9 cellular contexts compared by ENCODE assay signal in the genomic region with DNA sequence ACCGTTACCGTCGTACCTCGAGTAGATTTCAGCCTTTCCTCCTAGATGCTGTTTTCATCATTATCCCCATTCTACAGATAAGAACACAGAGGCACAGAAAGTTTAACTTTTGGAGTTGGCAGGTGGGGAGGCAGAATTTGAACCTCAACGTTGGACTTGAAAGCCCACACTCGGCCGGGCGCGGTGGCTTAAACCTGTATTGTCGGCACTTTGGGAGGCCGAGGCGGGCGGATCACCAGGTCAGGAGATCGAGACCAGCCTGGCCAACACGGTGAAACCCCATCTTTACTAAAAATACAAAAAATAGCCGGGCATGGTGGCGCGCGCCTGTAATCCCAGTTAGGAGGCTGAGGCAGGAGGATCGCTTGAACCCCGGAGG. TPM values are rescaled to one million over a fixed set of nuclear protein-coding genes. Genes with fewer than 3 reads are reported as not detected.
A peak's percentile ranks its signal among the peaks of the same experiment; 100 is the strongest.
DNase-seq lines count a peak whose midpoint lies in the region; ATAC-seq and TF ChIP-seq lines count a peak whose summit lies in the region.
"Had no signal": no experiment of that assay in that cellular context is flagged by ENCODE, and none has a peak within 500 bp of the region (broad histone marks: within the 10 kb centered on the region; RNA-seq: fewer than 3 reads in every experiment).

No MANE protein-coding gene starts in this region.

- peak overlapping the region; percentile 74 to 91 (median 86) for H3K4me3 Mint-ChIP-seq in IgD-negative memory B cell
- peak overlapping the region; percentile 70 to 88 (median 82) for H3K4me3 Mint-ChIP-seq in naive thymus-derived CD8-positive, alpha-beta T cell

- H3K4me3 ChIP-seq in ACC112 (ENCODE audit: low read depth, low read length): peak overlapping the region; percentile 81
- peak overlapping the region; percentile 65 to 80 for H3K4me3 ChIP-seq in duodenal mucosa (ENCODE audit: low read depth in 1 of 2, low read length in 2 of 2)

- H3K9me3 Mint-ChIP-seq in IgD-negative memory B cell: no peaks in the 10 kb centered on the region
- peaks cover 0 to 2% (median 0%) of the 10 kb centered on the region in 9 donors for H3K9me3 Mint-ChIP-seq in naive thymus-derived CD8-positive, alpha-beta T cell

- POLR2A ChIA-PET in naive thymus-derived CD8-positive, alpha-beta T cell (lab: Charles Lee): interaction anchor here (0.8 to 1.6 kb wide), 10 partner anchors 9 to 103 kb away, joined by 3 to 10 read pairs (median 4); no protein-coding TSS in a partner anchor
- POLR2A ChIA-PET in HEK293T (lab: Yijun Ruan, JAX): no interaction called here

- no peaks in the 10 kb centered on the region for H3K36me3 ChIP-seq in ACC112 (ENCODE audit: insufficient read depth, low read length)
- no peaks in the 10 kb centered on the region for H3K36me3 ChIP-seq in duodenal mucosa (ENCODE audit: control insufficient read depth in 1 of 2, insufficient read depth in 2 of 2, low read length in 2 of 2)

- H3K27ac Mint-ChIP-seq in IgD-negative memory B cell: peak overlapping the region; percentile 47 to 89 (median 58)
- peak overlapping the region; percentile 81 to 94 (median 88) for H3K27ac Mint-ChIP-seq in naive thymus-derived CD8-positive, alpha-beta T cell

- peaks cover 20 to 29% (median 25%) of the 10 kb centered on the region in 3 donors for H3K4me1 Mint-ChIP-seq in IgD-negative memory B cell
- peaks cover 10 to 52% (median 39%) of the 10 kb centered on the region in 4 donors for H3K4me1 Mint-ChIP-seq in naive thymus-derived CD8-positive, alpha-beta T cell

- H3K27me3 ChIP-seq in ACC112 (ENCODE audit: insufficient read depth, low read length): no peaks in the 10 kb centered on the region
- H3K27me3 ChIP-seq in duodenal mucosa (ENCODE audit: control insufficient read depth in 1 of 2, insufficient read depth in 2 of 2, low read length in 2 of 2): no peaks in the 10 kb centered on the region

- CTCF ChIA-PET in HEK293T (lab: Yijun Ruan, JAX): no interaction called here

- no peaks in the 10 kb centered on the region for H3K4me1 ChIP-seq in ACC112 (ENCODE audit: control insufficient read depth, insufficient read depth, low read length, unreplicated experiment)
- H3K4me1 ChIP-seq in duodenal mucosa (ENCODE audit: control insufficient read depth in 1 of 2, insufficient read depth in 2 of 2, low read length in 2 of 2): peaks cover 0 to 5% of the 10 kb centered on the region in 2 donors

- H3K36me3 Mint-ChIP-seq in IgD-negative memory B cell: no peaks in the 10 kb centered on the region
- no peaks in the 10 kb centered on the region for H3K36me3 Mint-ChIP-seq in naive thymus-derived CD8-positive, alpha-beta T cell

- DNase-seq in naive thymus-derived CD8-positive, alpha-beta T cell: no peak
- no peak for DNase-seq in HuH-7.5 (ENCODE audit: low spot score)
- DNase-seq in NCI-H1105 treated with DMSO at 0.1 percent for 48 hours (lab: John Stamatoyannopoulos, UW): no peak
- DNase-seq in HEK293T (ENCODE audit: extremely low spot score): no peak

- no peak for ATAC-seq in naive thymus-derived CD8-positive, alpha-beta T cell
- ATAC-seq in HG03039 (IDR thresholded peaks at IDR 0.05; ENCODE audit: unreplicated experiment): no peak

- peak overlapping the region; percentile 71 for H2AFZ ChIP-seq in ACC112 (ENCODE audit: low read length, unreplicated experiment)

- H3K27ac ChIP-seq in ACC112 (ENCODE audit: low read depth, low read length): no peak overlapping the region
- H3K27ac ChIP-seq in duodenal mucosa (ENCODE audit: low read depth, low read length): peak overlapping the region; percentile 44

- H3K27me3 Mint-ChIP-seq in IgD-negative memory B cell: no peaks in the 10 kb centered on the region
- no peaks in the 10 kb centered on the region for H3K27me3 Mint-ChIP-seq in naive thymus-derived CD8-positive, alpha-beta T cell

- peaks cover 0 to 2% of the 10 kb centered on the region in 2 donors for H3K9me3 ChIP-seq in duodenal mucosa (ENCODE audit: control insufficient read depth in 1 of 2, low read length in 2 of 2)

- H3K9ac ChIP-seq in duodenal mucosa (ENCODE audit: low read depth in 1 of 2, low read length in 2 of 2): peak overlapping the region; percentile 76 to 95

- no peaks in the 10 kb centered on the region for H3K79me2 ChIP-seq in ACC112 (ENCODE audit: control insufficient read depth, insufficient read depth, low read length, unreplicated experiment)

TF ChIP-seq in HEK293T, 16 proteins besides CTCF, POLR2A, EP300 and RAD21:
- no peak for TF ChIP-seq SUZ12 (IDR thresholded peaks at IDR 0.05)
- TF ChIP-seq PKNOX1 (IDR thresholded peaks at IDR 0.05): no peak
- no peak for TF ChIP-seq ZNF384 (IDR thresholded peaks at IDR 0.05)
- no peak for TF ChIP-seq BHLHE40 (IDR thresholded peaks at IDR 0.05; ENCODE audit: borderline replicate concordance)
- TF ChIP-seq FOXK2 (IDR thresholded peaks at IDR 0.05): no peak
- TF ChIP-seq ARNT (IDR thresholded peaks at IDR 0.05): no peak
- no peak for TF ChIP-seq TARDBP (IDR thresholded peaks at IDR 0.05)
- no peak for TF ChIP-seq FOXM1 (IDR thresholded peaks at IDR 0.05; ENCODE audit: borderline replicate concordance)
- no peak for TF ChIP-seq FOXA1 (IDR thresholded peaks at IDR 0.05)
- no peak for TF ChIP-seq SP1 (IDR thresholded peaks at IDR 0.05)
- TF ChIP-seq LEF1 (IDR thresholded peaks at IDR 0.05; ENCODE audit: borderline replicate concordance): no peak
- TF ChIP-seq HDGF (IDR thresholded peaks at IDR 0.05; ENCODE audit: borderline replicate concordance): no peak
- TF ChIP-seq CTBP1 (IDR thresholded peaks at IDR 0.05; ENCODE audit: borderline replicate concordance): no peak
- TF ChIP-seq ELF4 (IDR thresholded peaks at IDR 0.05): no peak
- no peak for TF ChIP-seq L3MBTL2 (conservative IDR thresholded peaks at IDR 0.05)
- TF ChIP-seq NFRKB (IDR thresholded peaks at IDR 0.05): no peak

RNA-seq across cellular contexts. Expression of gene CATIP, which starts 11.5 kb away (rescaled TPM):
- polyA plus RNA-seq in IgD-negative memory B cell: 0.18 TPM
- total RNA-seq in naive thymus-derived CD8-positive, alpha-beta T cell: not detected
- polyA plus RNA-seq in naive thymus-derived CD8-positive, alpha-beta T cell: not detected
- total RNA-seq: HT1080 had no signal

RNA-seq across cellular contexts. Expression of gene SLC11A1, which starts 13.9 kb away (rescaled TPM):
- 1.3 TPM for polyA plus RNA-seq in IgD-negative memory B cell
- total RNA-seq in naive thymus-derived CD8-positive, alpha-beta T cell: 1 to 10 TPM in 1 of 2 experiments, under 1 TPM in 1; 0.47 to 1.2 TPM
- under 1 TPM; 0.27 to 0.90 (median 0.73) TPM for polyA plus RNA-seq in naive thymus-derived CD8-positive, alpha-beta T cell

RNA-seq across cellular contexts. Expression of gene CTDSP1, which starts 31.5 kb away (rescaled TPM):
- 16.2 TPM for polyA plus RNA-seq in IgD-negative memory B cell
- total RNA-seq in naive thymus-derived CD8-positive, alpha-beta T cell: 100 to 1,000 TPM; 143 to 144 TPM
- polyA plus RNA-seq in naive thymus-derived CD8-positive, alpha-beta T cell: 10 to 100 TPM; 19.3 to 22.7 (median 19.8) TPM

RNA-seq across cellular contexts. Expression of gene VIL1, which starts 50.8 kb away (rescaled TPM):
- 0.28 TPM for polyA plus RNA-seq in IgD-negative memory B cell
- not detected for total RNA-seq in naive thymus-derived CD8-positive, alpha-beta T cell
- polyA plus RNA-seq in naive thymus-derived CD8-positive, alpha-beta T cell: under 1 TPM in 2 of 3 donors, not detected in 1; 0.03 to 0.05 TPM
